Comparison of ENCODE assay signal across 14 cellular contexts in genomic region chr2:55054476-55054875, GRCh38. TPM values are rescaled to one million over a fixed set of nuclear protein-coding genes. Genes with fewer than 3 reads are reported as not detected.
DNase-seq lines count a peak whose midpoint lies in the region; ATAC-seq and TF ChIP-seq lines count a peak whose summit lies in the region.
"Had no signal": no experiment of that assay in that cellular context is flagged by ENCODE, and none has a peak within 500 bp of the region (broad histone marks: within the 10 kb centered on the region; RNA-seq: fewer than 3 reads in every experiment).

No MANE protein-coding gene starts in this region.

- no peaks in the 10 kb centered on the region for H3K36me3 Mint-ChIP-seq in activated naive CD4-positive, alpha-beta T cell treated with anti-CD3 and anti-CD28 coated beads, Interleukin-2, amount 50 U/mL, for 24 hours
- H3K36me3 Mint-ChIP-seq: naive B cell had no signal

- no peak overlapping the region for H2AFZ ChIP-seq in mammary epithelial cell (ENCODE audit: low read depth, low read length)

- no peaks in the 10 kb centered on the region for H3K9me3 Mint-ChIP-seq in activated naive CD4-positive, alpha-beta T cell treated with anti-CD3 and anti-CD28 coated beads, Interleukin-2, amount 50 U/mL, for 24 hours
- H3K9me3 Mint-ChIP-seq in stimulated activated naive CD8-positive, alpha-beta T cell treated with anti-CD3 and anti-CD28 coated beads, Interleukin-15, amount 100 ng/mL, for 72 hours: no peaks in the 10 kb centered on the region
- H3K9me3 Mint-ChIP-seq: naive B cell had no signal

- H3K4me1 Mint-ChIP-seq in activated naive CD4-positive, alpha-beta T cell treated with anti-CD3 and anti-CD28 coated beads, Interleukin-2, amount 50 U/mL, for 24 hours: peaks cover 48% of the 10 kb centered on the region
- H3K4me1 Mint-ChIP-seq in stimulated activated naive CD8-positive, alpha-beta T cell treated with anti-CD3 and anti-CD28 coated beads, Interleukin-15, amount 100 ng/mL, for 72 hours: peaks cover 33% of the 10 kb centered on the region

- no peaks in the 10 kb centered on the region for H3K36me3 ChIP-seq in KOPT-K1 (ENCODE audit: insufficient read depth, low read length)
- H3K36me3 ChIP-seq in mammary epithelial cell (ENCODE audit: insufficient read depth, low read length): no peaks in the 10 kb centered on the region
- peaks cover 4% of the 10 kb centered on the region for H3K36me3 ChIP-seq in WERI-Rb-1
- no peaks in the 10 kb centered on the region for H3K36me3 ChIP-seq in uterus
- H3K36me3 ChIP-seq: BLaER1 treated with 17β-estradiol and CSF1 and Interleukin-3, amounts not matched to agents 10 nM and 100 nM had no signal

- intact Hi-C loops in mammary epithelial cell (cut with micrococcal nuclease): no loop called here
- intact Hi-C loops in uterus (cut with DNase I; ENCODE audit: low total_unique reads): loop anchor here (5.0 kb wide), 1 partner anchor 108 kb away; no protein-coding TSS in a partner anchor

- ATAC-seq in HG02759 (IDR thresholded peaks at IDR 0.05; ENCODE audit: unreplicated experiment): peak; percentile 23
- no peak for ATAC-seq in stimulated activated naive CD8-positive, alpha-beta T cell treated with anti-CD3 and anti-CD28 coated beads, Interleukin-15, amount 100 ng/mL, for 72 hours

- in situ Hi-C loops in mammary epithelial cell (cut with MboI; ENCODE audit: low sequenced_read_pairs in 2 of 2): no loop called here

- H3K4me3 ChIP-seq in mammary epithelial cell (replicated peaks in 1 of 3; ENCODE audit: insufficient read depth in 1 of 3, low read depth in 2 of 3, low read length in 3 of 3) (no peak overlapping the region), WERI-Rb-1 (ENCODE audit: low read depth, low read length) (no peak overlapping the region), uterus (no peak overlapping the region)
- H3K4me3 ChIP-seq: BLaER1 treated with 17β-estradiol and CSF1 and Interleukin-3, amounts not matched to agents 10 nM and 100 nM had no signal

- H3K27ac ChIP-seq in KOPT-K1 (ENCODE audit: low read depth, low read length, poor library complexity, severe bottlenecking) (peak overlapping the region; percentile 96), mammary epithelial cell (ENCODE audit: insufficient read depth, low read depth, low read length) (no peak overlapping the region), WERI-Rb-1 (no peak overlapping the region), uterus (no peak overlapping the region)
- H3K27ac ChIP-seq: BLaER1 treated with 17β-estradiol and CSF1 and Interleukin-3, amounts not matched to agents 10 nM and 100 nM had no signal

- CTCF ChIA-PET in mammary epithelial cell (lab: Charles Lee; ENCODE audit: low non-redundant PET): no interaction called here

- no TSS peak for BruUV-seq in mammary epithelial cell (replicated peaks; lab: Mats Ljungman, UMichigan)

- no peaks in the 10 kb centered on the region for H3K27me3 ChIP-seq in mammary epithelial cell (ENCODE audit: insufficient read depth, low read length)
- no peaks in the 10 kb centered on the region for H3K27me3 ChIP-seq in WERI-Rb-1 (ENCODE audit: insufficient read depth, low read depth, severe bottlenecking)
- no peaks in the 10 kb centered on the region for H3K27me3 ChIP-seq in uterus
- H3K27me3 ChIP-seq: BLaER1 treated with 17β-estradiol and CSF1 and Interleukin-3, amounts not matched to agents 10 nM and 100 nM had no signal

- no peak overlapping the region for H3K4me2 ChIP-seq in mammary epithelial cell (ENCODE audit: insufficient read depth, low read depth, low read length)
- H3K4me2 ChIP-seq: BLaER1 treated with 17β-estradiol and CSF1 and Interleukin-3, amounts not matched to agents 10 nM and 100 nM had no signal

- DNase-seq in activated naive CD4-positive, alpha-beta T cell (lab: John Stamatoyannopoulos, UW): no peak
- peak; percentile 17 to 31 for DNase-seq in stimulated activated naive CD8-positive, alpha-beta T cell treated with anti-CD3 and anti-CD28 coated beads, Interleukin-15, amount 100 ng/mL, for 72 hours
- no peak for DNase-seq in mammary epithelial cell
- DNase-seq in WERI-Rb-1: no peak
- DNase-seq in uterus: no peak
- DNase-seq: hippocampal formation; Kasumi-1; naive B cell; OCI-M1; stimulated activated CD4-positive, alpha-beta T cell treated with anti-CD3 and anti-CD28 coated beads, Interleukin-4, amount 100 ng/mL, for 1 hour had no signal

- TF ChIP-seq CTCF in mammary epithelial cell (conservative IDR thresholded peaks at IDR 0.05 in 1 of 2, IDR thresholded peaks at IDR 0.05 in 1 of 2; ENCODE audit: extremely low read depth in 1 of 2, insufficient read depth in 1 of 2, low read depth in 1 of 2, low read length in 2 of 2) (no peak), WERI-Rb-1 (IDR thresholded peaks at IDR 0.05; ENCODE audit: low read depth, low read length) (no peak), uterus (IDR thresholded peaks at IDR 0.05) (no peak)

- H3K27me3 Mint-ChIP-seq in activated naive CD4-positive, alpha-beta T cell treated with anti-CD3 and anti-CD28 coated beads, Interleukin-2, amount 50 U/mL, for 24 hours: no peaks in the 10 kb centered on the region
- no peaks in the 10 kb centered on the region for H3K27me3 Mint-ChIP-seq in stimulated activated naive CD8-positive, alpha-beta T cell treated with anti-CD3 and anti-CD28 coated beads, Interleukin-15, amount 100 ng/mL, for 72 hours
- H3K27me3 Mint-ChIP-seq: naive B cell had no signal

- H3K9me3 ChIP-seq in KOPT-K1 (ENCODE audit: insufficient read depth, low read length, poor library complexity, severe bottlenecking) (no peaks in the 10 kb centered on the region), mammary epithelial cell (replicated peaks; ENCODE audit: insufficient read depth, low read length) (no peaks in the 10 kb centered on the region), WERI-Rb-1 (ENCODE audit: severe bottlenecking) (no peaks in the 10 kb centered on the region), uterus (no peaks in the 10 kb centered on the region)
- H3K9me3 ChIP-seq: BLaER1 treated with 17β-estradiol and CSF1 and Interleukin-3, amounts not matched to agents 10 nM and 100 nM had no signal

- no peaks in the 10 kb centered on the region for H4K20me1 ChIP-seq in mammary epithelial cell (ENCODE audit: insufficient read depth, low read length)

- H3K4me3 Mint-ChIP-seq in activated naive CD4-positive, alpha-beta T cell treated with anti-CD3 and anti-CD28 coated beads, Interleukin-2, amount 50 U/mL, for 24 hours: peak overlapping the region; percentile 49
- peak overlapping the region; percentile 29 to 61 for H3K4me3 Mint-ChIP-seq in stimulated activated naive CD8-positive, alpha-beta T cell treated with anti-CD3 and anti-CD28 coated beads, Interleukin-15, amount 100 ng/mL, for 72 hours

- H3K4me1 ChIP-seq in mammary epithelial cell (ENCODE audit: insufficient read depth, low read length): peaks cover 3% of the 10 kb centered on the region
- H3K4me1 ChIP-seq in uterus: peaks cover 0 to 9% of the 10 kb centered on the region in 2 donors

- no peak overlapping the region for H3K9ac ChIP-seq in mammary epithelial cell (ENCODE audit: insufficient read depth, low read length)
- H3K9ac ChIP-seq: BLaER1 treated with 17β-estradiol and CSF1 and Interleukin-3, amounts not matched to agents 10 nM and 100 nM had no signal

- 95% methylated on average over 5 of the region's 5 CpGs for WGBS in mammary epithelial cell (ENCODE audit: low coverage, missing lambda C conversion rate)

- TF ChIP-seq POLR2A in uterus (IDR thresholded peaks at IDR 0.05): no peak

- dilution Hi-C loops in mammary epithelial cell (cut with HindIII; ENCODE audit: low sequenced_read_pairs): no loop called here

- H3K79me2 ChIP-seq in mammary epithelial cell (ENCODE audit: insufficient read depth, low read length): peaks cover 20% of the 10 kb centered on the region

- no peak overlapping the region for H3K27ac Mint-ChIP-seq in activated naive CD4-positive, alpha-beta T cell treated with anti-CD3 and anti-CD28 coated beads, Interleukin-2, amount 50 U/mL, for 24 hours
- H3K27ac Mint-ChIP-seq in stimulated activated naive CD8-positive, alpha-beta T cell treated with anti-CD3 and anti-CD28 coated beads, Interleukin-15, amount 100 ng/mL, for 72 hours: peak overlapping the region; percentile 59 to 79

RNA-seq across cellular contexts. Expression of gene RTN4, which starts 4.2 kb away (rescaled TPM):
- total RNA-seq in mammary epithelial cell (100 to 1,000 TPM; 222 to 401 TPM), uterus (100 to 1,000 TPM; 119 to 205 (median 154) TPM)
- polyA plus RNA-seq in mammary epithelial cell: 278 TPM
- 718 TPM for polyA minus RNA-seq in mammary epithelial cell

Comparison
In these comparisons a context has a peak if more than half of its experiments do, and no peak if none do; other contexts are left out.
1. DNase-seq: peak in stimulated activated naive CD8-positive, alpha-beta T cell treated with anti-CD3 and anti-CD28 coated beads, Interleukin-15, amount 100 ng/mL, for 72 hours (2 of 2); none in activated naive CD4-positive, alpha-beta T cell (0 of 4), mammary epithelial cell (single experiment), WERI-Rb-1 (single experiment) and uterus (0 of 2).